18 cellular contexts compared by ENCODE assay signal in genomic region chr4:134028411-134028810, GRCh38.
DNase-seq lines count a peak whose midpoint lies in the region; ATAC-seq, FAIRE-seq and TF ChIP-seq lines count a peak whose summit lies in the region.
"Had no signal": no experiment of that assay in that cellular context is flagged by ENCODE, and none has a peak within 500 bp of the region (broad histone marks: within the 10 kb centered on the region; RNA-seq: fewer than 3 reads in every experiment).

No MANE protein-coding gene starts in this region.

- H2AFZ ChIP-seq in GM23338: peak overlapping the region; percentile 85; the same call in 1 of the 2 replicates
- no peak overlapping the region for H2AFZ ChIP-seq in astrocyte (ENCODE audit: low read depth, low read length)
- H2AFZ ChIP-seq: GM23248 had no signal

- no peak overlapping the region for H3K4me3 ChIP-seq in A549
- H3K4me3 ChIP-seq in GM23338: no peak overlapping the region
- H3K4me3 ChIP-seq in astrocyte (ENCODE audit: insufficient read depth, low read depth, low read length): no peak overlapping the region
- H3K4me3 ChIP-seq in kidney epithelial cell (ENCODE audit: low read depth, low read length): no peak overlapping the region
- H3K4me3 ChIP-seq in naive thymus-derived CD4-positive, alpha-beta T cell (ENCODE audit: low read length): no peak overlapping the region
- H3K4me3 ChIP-seq: GM23248, Peyer's patch had no signal

- no peaks in the 10 kb centered on the region for H3K27me3 ChIP-seq in GM23338 (ENCODE audit: insufficient read depth)
- no peaks in the 10 kb centered on the region for H3K27me3 ChIP-seq in astrocyte (ENCODE audit: insufficient read depth, low read length)
- no peaks in the 10 kb centered on the region for H3K27me3 ChIP-seq in kidney epithelial cell (ENCODE audit: control insufficient read depth, insufficient read depth, low read length)
- no peaks in the 10 kb centered on the region for H3K27me3 ChIP-seq in naive thymus-derived CD4-positive, alpha-beta T cell (ENCODE audit: control insufficient read depth in 2 of 2, insufficient read depth in 2 of 2, low read length in 2 of 2)
- H3K27me3 ChIP-seq: Peyer's patch had no signal

- no peak for TF ChIP-seq RAD21 in A549 (conservative IDR thresholded peaks at IDR 0.05 in 1 of 2, IDR thresholded peaks at IDR 0.05 in 1 of 2)

- no peak for ATAC-seq in A549
- no peak for ATAC-seq in GM23338
- no peak for ATAC-seq in HG02623 (IDR thresholded peaks at IDR 0.05; ENCODE audit: unreplicated experiment)
- ATAC-seq in naive thymus-derived CD4-positive, alpha-beta T cell: no peak
- ATAC-seq: Right ventricle myocardium inferior had no signal

- DNase-seq in A549 (ENCODE audit: low read depth in 1 of 2, low spot score in 1 of 2) (no peak), GM23338 (ENCODE audit: low spot score) (no peak), astrocyte (ENCODE audit: low read depth) (no peak), kidney epithelial cell (ENCODE audit: low read depth) (peak; percentile 7), DMS53 treated with DMSO at 0.1 percent for 48 hours (lab: John Stamatoyannopoulos, UW; ENCODE audit: unreplicated experiment) (no peak), HPDE6-E6E7 (ENCODE audit: extremely low spot score) (no peak)
- no peak for DNase-seq in naive thymus-derived CD4-positive, alpha-beta T cell
- DNase-seq: 8988T, C1 segment of cervical spinal cord, KG1, NCI-H1436 treated with DMSO at 0.1 percent for 48 hours, NCI-H2029, NCI-H524 treated with DMSO at 0.1 percent for 48 hours, Peyer's patch had no signal

- POLR2A ChIA-PET in A549 (lab: Yijun Ruan, JAX): interaction anchor here (0.8 kb wide), 1 partner anchor 412 kb away, joined by 3 read pairs; no protein-coding TSS in a partner anchor
- POLR2A ChIA-PET in naive thymus-derived CD4-positive, alpha-beta T cell (lab: Charles Lee): no interaction called here

- no peaks in the 10 kb centered on the region for H3K9me2 ChIP-seq in GM23338 (ENCODE audit: insufficient read depth)

- H3K9me3 ChIP-seq in A549 (no peaks in the 10 kb centered on the region), astrocyte (ENCODE audit: insufficient read depth, low read depth, low read length) (no peaks in the 10 kb centered on the region)
- no peaks in the 10 kb centered on the region for H3K9me3 ChIP-seq in naive thymus-derived CD4-positive, alpha-beta T cell (ENCODE audit: control insufficient read depth in 2 of 3, low read length in 3 of 3)
- H3K9me3 ChIP-seq: Peyer's patch had no signal

- no peaks in the 10 kb centered on the region for H3F3A ChIP-seq in GM23338 (replicated peaks; ENCODE audit: low read depth)

- H3K27me3 Mint-ChIP-seq in GM23338 (ENCODE audit: insufficient read depth, low read depth, poor library complexity) (no peaks in the 10 kb centered on the region), astrocyte (ENCODE audit: low read depth, unreplicated experiment) (no peaks in the 10 kb centered on the region)
- H3K27me3 Mint-ChIP-seq in naive thymus-derived CD4-positive, alpha-beta T cell: no peaks in the 10 kb centered on the region

- H3K27ac ChIP-seq in A549: 0 out of 6 replicates have a peak overlapping the region, but pooled peaks have one; percentile 28 to 46
- H3K27ac ChIP-seq in GM23338 (ENCODE audit: low read depth): no peak overlapping the region
- peak overlapping the region; percentile 51 for H3K27ac ChIP-seq in astrocyte (ENCODE audit: low read depth, low read length)
- no peak overlapping the region for H3K27ac ChIP-seq in naive thymus-derived CD4-positive, alpha-beta T cell (ENCODE audit: low read depth, low read length)
- H3K27ac ChIP-seq: GM23248, Peyer's patch had no signal

- H3K4me1 ChIP-seq in A549 (0 out of 3 replicates have a peak, but pooled peaks cover 8% of the 10 kb centered on the region), GM23338 (ENCODE audit: insufficient read depth) (no peaks in the 10 kb centered on the region), astrocyte (ENCODE audit: insufficient read depth, low read length) (no peaks in the 10 kb centered on the region)
- H3K4me1 ChIP-seq in naive thymus-derived CD4-positive, alpha-beta T cell (ENCODE audit: control insufficient read depth in 2 of 2, insufficient read depth in 2 of 2, low read length in 2 of 2): no peaks in the 10 kb centered on the region
- H3K4me1 ChIP-seq: Peyer's patch had no signal

- no peak for TF ChIP-seq POLR2A in A549 (IDR thresholded peaks at IDR 0.05; ENCODE audit: low read length)

- H3K4me2 ChIP-seq in A549: peak overlapping the region; percentile 49; the same call in 2 of the 3 replicates
- no peak overlapping the region for H3K4me2 ChIP-seq in GM23338
- H3K4me2 ChIP-seq in astrocyte (ENCODE audit: low read length): peak overlapping the region; percentile 33

- TF ChIP-seq CTCF in A549 (IDR thresholded peaks at IDR 0.05): no peak
- no peak for TF ChIP-seq CTCF in GM23338 (conservative IDR thresholded peaks at IDR 0.05; ENCODE audit: low read depth in 2 of 2)
- no peak for TF ChIP-seq CTCF in astrocyte (IDR thresholded peaks at IDR 0.05; ENCODE audit: insufficient read depth, low read depth, low read length)
- no peak for TF ChIP-seq CTCF in kidney epithelial cell (IDR thresholded peaks at IDR 0.05; ENCODE audit: insufficient read depth, low read length, poor library complexity, severe bottlenecking)

- no peaks in the 10 kb centered on the region for H3K36me3 Mint-ChIP-seq in GM23338 (ENCODE audit: low read depth)
- no peaks in the 10 kb centered on the region for H3K36me3 Mint-ChIP-seq in astrocyte (ENCODE audit: low read depth, unreplicated experiment)
- no peaks in the 10 kb centered on the region for H3K36me3 Mint-ChIP-seq in naive thymus-derived CD4-positive, alpha-beta T cell

- H3K36me3 ChIP-seq in GM23338 (ENCODE audit: insufficient read depth) (no peaks in the 10 kb centered on the region), astrocyte (ENCODE audit: insufficient read depth, low read length) (no peaks in the 10 kb centered on the region), kidney epithelial cell (ENCODE audit: control insufficient read depth, insufficient read depth, low read length) (no peaks in the 10 kb centered on the region)
- no peaks in the 10 kb centered on the region for H3K36me3 ChIP-seq in naive thymus-derived CD4-positive, alpha-beta T cell (ENCODE audit: control insufficient read depth in 2 of 3, insufficient read depth in 3 of 3, low read length in 3 of 3)
- H3K36me3 ChIP-seq: Peyer's patch had no signal

- H3K9me3 Mint-ChIP-seq in GM23338: no peaks in the 10 kb centered on the region
- no peaks in the 10 kb centered on the region for H3K9me3 Mint-ChIP-seq in astrocyte (ENCODE audit: unreplicated experiment)
- peaks cover 0 to 12% (median 0%) of the 10 kb centered on the region in 11 donors for H3K9me3 Mint-ChIP-seq in naive thymus-derived CD4-positive, alpha-beta T cell

- intact Hi-C loops in naive thymus-derived CD4-positive, alpha-beta T cell (cut with micrococcal nuclease): no loop called here

- H3K4me3 Mint-ChIP-seq in GM23338: no peak overlapping the region
- H3K4me3 Mint-ChIP-seq in astrocyte (ENCODE audit: unreplicated experiment): no peak overlapping the region
- H3K4me3 Mint-ChIP-seq in naive thymus-derived CD4-positive, alpha-beta T cell: no peak overlapping the region

- no peaks in the 10 kb centered on the region for H4K20me1 ChIP-seq in GM23338 (replicated peaks; ENCODE audit: insufficient read depth)
- no peaks in the 10 kb centered on the region for H4K20me1 ChIP-seq in astrocyte (ENCODE audit: insufficient read depth, low read length)

- H3K9ac ChIP-seq in astrocyte (ENCODE audit: low read length): no peak overlapping the region
- H3K9ac ChIP-seq: GM23248 had no signal

- H3K27ac Mint-ChIP-seq in GM23338 (no peak overlapping the region), astrocyte (ENCODE audit: unreplicated experiment) (no peak overlapping the region)
- H3K27ac Mint-ChIP-seq in naive thymus-derived CD4-positive, alpha-beta T cell: no peak overlapping the region

- no peak for TF ChIP-seq EP300 in A549 (IDR thresholded peaks at IDR 0.05)

- H3K79me2 ChIP-seq in GM23338 (replicated peaks; ENCODE audit: insufficient read depth) (no peaks in the 10 kb centered on the region), astrocyte (ENCODE audit: insufficient read depth, low read length) (no peaks in the 10 kb centered on the region)

- CTCF ChIA-PET in A549 (lab: Yijun Ruan, JAX): interaction anchor here (0.6 kb wide), 2 partner anchors 64 to 1215 kb away, joined by 3 read pairs; no protein-coding TSS in a partner anchor
- CTCF ChIA-PET in naive thymus-derived CD4-positive, alpha-beta T cell (lab: Charles Lee): no interaction called here

- peaks cover 3% of the 10 kb centered on the region; the same call in 2 of the 3 replicates for H3K4me1 Mint-ChIP-seq in GM23338
- H3K4me1 Mint-ChIP-seq in astrocyte (ENCODE audit: low read depth, unreplicated experiment): no peaks in the 10 kb centered on the region
- no peaks in the 10 kb centered on the region for H3K4me1 Mint-ChIP-seq in naive thymus-derived CD4-positive, alpha-beta T cell

- FAIRE-seq in A549 (lab: Jason Lieb, UNC) (no peak), astrocyte (lab: Jason Lieb, UNC) (no peak)
- FAIRE-seq: G401.6 had no signal

TF ChIP-seq in A549, 52 proteins besides CTCF, POLR2A, EP300 and RAD21 (continues in another document):
- TF ChIP-seq ZSCAN20 (CRISPR knock-in tag; IDR thresholded peaks at IDR 0.05) (no peak), BHLHE40 (IDR thresholded peaks at IDR 0.05; ENCODE audit: low read depth, low read length) (no peak), RNF2 (IDR thresholded peaks at IDR 0.05; ENCODE audit: borderline replicate concordance, low read depth) (no peak), HEYL (CRISPR knock-in tag; IDR thresholded peaks at IDR 0.05) (no peak), HOXB13 (CRISPR knock-in tag; IDR thresholded peaks at IDR 0.05; ENCODE audit: low read depth) (no peak), EHMT2 (IDR thresholded peaks at IDR 0.05; ENCODE audit: low read depth) (no peak)

Comparison
In these comparisons a context has a peak if more than half of its experiments do, and no peak if none do; other contexts are left out.
1. H3K27ac ChIP-seq: peak in A549 (2 of 2) and astrocyte (single experiment); none in GM23338 (single experiment) and naive thymus-derived CD4-positive, alpha-beta T cell (single experiment).